In genomic region chr18:46623541-46623940, GRCh38 we compare ENCODE assay signal across 11 cellular contexts. TPM values are rescaled to one million over a fixed set of nuclear protein-coding genes. Genes with fewer than 3 reads are reported as not detected.
DNase-seq lines count a peak whose midpoint lies in the region; ATAC-seq and TF ChIP-seq lines count a peak whose summit lies in the region.
"Had no signal": no experiment of that assay in that cellular context is flagged by ENCODE, and none has a peak within 500 bp of the region (broad histone marks: within the 10 kb centered on the region; RNA-seq: fewer than 3 reads in every experiment).

No MANE protein-coding gene starts in this region.

- peak overlapping the region in 6 of 8 donors; percentile 4 to 64 (median 59) for H3K4me3 Mint-ChIP-seq in CD4-positive, alpha-beta memory T cell
- H3K4me3 Mint-ChIP-seq in T-helper 17 cell (peak overlapping the region; percentile 53), HFFc6 (no peak overlapping the region)

- H3K27me3 ChIP-seq in CD4-positive, alpha-beta memory T cell (ENCODE audit: insufficient read depth, low read length) = no peaks in the 10 kb centered on the region

- ATAC-seq in T-helper 17 cell = no peak
- no peak for ATAC-seq in GM19324 (IDR thresholded peaks at IDR 0.05; ENCODE audit: low FRiP score, unreplicated experiment)

- H3K27ac Mint-ChIP-seq in CD4-positive, alpha-beta memory T cell = peak overlapping the region in 5 of 7 donors; percentile 50 to 78 (median 61)
- H3K27ac Mint-ChIP-seq in T-helper 17 cell (peak overlapping the region; percentile 32), HFFc6 (no peak overlapping the region)

- peaks cover 12 to 30% (median 19%) of the 10 kb centered on the region in 4 donors for H3K4me1 Mint-ChIP-seq in CD4-positive, alpha-beta memory T cell
- peaks cover 13% of the 10 kb centered on the region for H3K4me1 Mint-ChIP-seq in T-helper 17 cell
- peaks cover 9% of the 10 kb centered on the region; the same call in 1 of the 2 replicates for H3K4me1 Mint-ChIP-seq in HFFc6 (ENCODE audit: low read depth)

- no peak overlapping the region for H3K27ac ChIP-seq in CD4-positive, alpha-beta memory T cell (ENCODE audit: low read depth, low read length)
- no peak overlapping the region for H3K27ac ChIP-seq in coronary artery
- H3K27ac ChIP-seq: KMS-11 had no signal

- peak in 1 of 5 donors; percentile 3 for DNase-seq in CD4-positive, alpha-beta memory T cell
- DNase-seq in T-helper 17 cell (no peak), coronary artery (ENCODE audit: low spot score) (peak; percentile 58), occipital lobe (lab: John Stamatoyannopoulos, UW) (peak; percentile 74), HFFc6 (no peak), MV-4-11 (lab: John Stamatoyannopoulos, UW) (no peak), C1 segment of cervical spinal cord (lab: John Stamatoyannopoulos, UW) (no peak)
- DNase-seq: SHP77 treated with DMSO at 0.1 percent for 48 hours had no signal

- no peaks in the 10 kb centered on the region for H3K9me3 ChIP-seq in CD4-positive, alpha-beta memory T cell (ENCODE audit: control insufficient read depth in 1 of 2, low read length in 2 of 2)
- H3K9me3 ChIP-seq in T-helper 17 cell (ENCODE audit: control insufficient read depth, low read length, poor library complexity, severe bottlenecking) = no peaks in the 10 kb centered on the region

- peaks cover 16% of the 10 kb centered on the region for H3K4me1 ChIP-seq in CD4-positive, alpha-beta memory T cell (ENCODE audit: insufficient read depth, low read length)

- intact Hi-C loops in CD4-positive, alpha-beta memory T cell (cut with micrococcal nuclease) = loop anchor here (1.0 kb wide), 1 partner anchor 450 kb away; no protein-coding TSS in a partner anchor

- POLR2A ChIA-PET in CD4-positive, alpha-beta memory T cell (lab: Charles Lee; ENCODE audit: partially characterized antibody) = interaction anchor here (1.6 kb wide), 1 partner anchor 450 kb away, joined by 5 read pairs; a partner anchor contains a TSS

- H3K36me3 Mint-ChIP-seq in CD4-positive, alpha-beta memory T cell = no peaks in the 10 kb centered on the region
- H3K36me3 Mint-ChIP-seq in T-helper 17 cell (ENCODE audit: low read depth) (peaks cover 2% of the 10 kb centered on the region), HFFc6 (ENCODE audit: low read depth) (no peaks in the 10 kb centered on the region)

- no peaks in the 10 kb centered on the region for H3K36me3 ChIP-seq in CD4-positive, alpha-beta memory T cell (ENCODE audit: insufficient read depth, low read length)

- no peaks in the 10 kb centered on the region for H3K9me3 Mint-ChIP-seq in CD4-positive, alpha-beta memory T cell
- no peaks in the 10 kb centered on the region for H3K9me3 Mint-ChIP-seq in HFFc6

- CTCF ChIA-PET in CD4-positive, alpha-beta memory T cell (lab: Charles Lee; ENCODE audit: partially characterized antibody) = interaction anchor here (0.8 to 3.0 kb wide), 6 partner anchors 33 to 450 kb away, joined by 3 to 15 read pairs (median 7); a partner anchor contains a TSS

- TF ChIP-seq CTCF in coronary artery (IDR thresholded peaks at IDR 0.05) = no peak
- TF ChIP-seq CTCF in HFFc6 (IDR thresholded peaks at IDR 0.05) = no peak

- peaks cover 1 to 4% of the 10 kb centered on the region in 2 donors for H3K27me3 Mint-ChIP-seq in CD4-positive, alpha-beta memory T cell
- peaks cover 30% of the 10 kb centered on the region for H3K27me3 Mint-ChIP-seq in T-helper 17 cell
- H3K27me3 Mint-ChIP-seq in HFFc6 (ENCODE audit: insufficient read depth) = peaks cover 18% of the 10 kb centered on the region

- H3K4me3 ChIP-seq in CD4-positive, alpha-beta memory T cell (ENCODE audit: low read length in 2 of 2) = peak overlapping the region; percentile 11 to 25
- no peak overlapping the region for H3K4me3 ChIP-seq in coronary artery

RNA-seq across cellular contexts. Expression of gene LOXHD1, which starts 33.5 kb away (rescaled TPM):
- total RNA-seq in CD4-positive, alpha-beta memory T cell = not detected
- not detected for polyA plus RNA-seq in CD4-positive, alpha-beta memory T cell
- 1 to 10 TPM in 1 of 2 donors, under 1 TPM in 1; 0.30 to 1.5 TPM for total RNA-seq in T-helper 17 cell
- 0.16 TPM for total RNA-seq in occipital lobe
- not detected for total RNA-seq in HFFc6 (2021; fragmentation: NEBNext Ultra II Directional; extraction: Animal tissue kit (Norgen Biotek cat#: 25700))
- total RNA-seq: Daoy had no signal

Comparison
In these comparisons a context has a peak if more than half of its experiments do, and no peak if none do; other contexts are left out.
1. DNase-seq: peak in coronary artery (single experiment) and occipital lobe (single experiment); none in T-helper 17 cell (0 of 3), HFFc6 (single experiment), MV-4-11 (single experiment) and C1 segment of cervical spinal cord (0 of 14).